ENCODE assay signal across 8 cellular contexts in the genomic region with DNA sequence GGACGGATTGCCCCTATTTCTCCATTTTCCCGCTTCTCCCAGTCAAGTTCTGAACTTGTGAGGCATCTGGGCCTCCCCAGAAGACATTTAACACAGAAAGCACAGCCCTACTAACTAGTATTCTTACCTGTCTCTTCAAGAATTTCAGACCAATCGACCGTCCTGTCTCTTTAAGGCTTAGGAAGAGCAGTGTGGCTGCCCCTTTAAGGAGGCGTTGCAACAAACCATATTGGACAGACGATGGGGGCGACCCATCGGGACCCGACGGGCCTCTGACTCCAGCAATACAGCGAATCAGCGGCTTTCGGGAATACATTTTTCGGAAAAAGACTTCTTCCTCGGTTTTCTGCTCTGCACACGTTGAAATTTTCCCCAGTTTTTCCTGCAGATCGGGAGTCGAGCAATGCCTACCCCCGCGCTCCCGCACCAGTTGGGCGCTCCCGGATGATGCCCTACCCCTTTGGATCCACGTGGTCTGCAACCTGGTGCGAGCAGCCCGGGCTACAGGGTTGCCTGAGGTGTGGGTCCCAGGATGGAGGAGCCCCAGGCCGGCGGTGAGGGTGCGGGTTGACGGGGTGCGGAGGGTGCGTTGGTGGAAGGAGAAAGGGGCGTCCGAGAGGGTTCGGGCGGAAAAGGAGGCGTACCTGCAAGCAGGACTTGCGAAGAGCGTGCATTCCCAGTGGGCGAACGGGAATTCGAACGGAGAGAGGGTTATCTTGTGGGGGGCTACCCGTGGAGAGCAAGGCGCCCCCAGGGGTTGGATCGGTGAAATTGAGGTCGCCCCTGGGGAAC. TPM values are rescaled to one million over a fixed set of nuclear protein-coding genes. Genes with fewer than 3 reads are reported as not detected.
DNase-seq lines count a peak whose midpoint lies in the region; ATAC-seq and TF ChIP-seq lines count a peak whose summit lies in the region.

A gene with protein sequence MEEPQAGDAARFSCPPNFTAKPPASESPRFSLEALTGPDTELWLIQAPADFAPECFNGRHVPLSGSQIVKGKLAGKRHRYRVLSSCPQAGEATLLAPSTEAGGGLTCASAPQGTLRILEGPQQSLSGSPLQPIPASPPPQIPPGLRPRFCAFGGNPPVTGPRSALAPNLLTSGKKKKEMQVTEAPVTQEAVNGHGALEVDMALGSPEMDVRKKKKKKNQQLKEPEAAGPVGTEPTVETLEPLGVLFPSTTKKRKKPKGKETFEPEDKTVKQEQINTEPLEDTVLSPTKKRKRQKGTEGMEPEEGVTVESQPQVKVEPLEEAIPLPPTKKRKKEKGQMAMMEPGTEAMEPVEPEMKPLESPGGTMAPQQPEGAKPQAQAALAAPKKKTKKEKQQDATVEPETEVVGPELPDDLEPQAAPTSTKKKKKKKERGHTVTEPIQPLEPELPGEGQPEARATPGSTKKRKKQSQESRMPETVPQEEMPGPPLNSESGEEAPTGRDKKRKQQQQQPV (plus strand): TSS at position 480 of the 792 bp plus-strand sequence. CDS start 53 bp downstream, at position 533.

- ATAC-seq in GM21825 (IDR thresholded peaks at IDR 0.05; ENCODE audit: unreplicated experiment): peak; percentile 48
- ATAC-seq in activated T-helper 17 cell treated with anti-CD3 and anti-CD28 coated beads, Interleukin-2, amount 50 U/mL, for 72 hours (replicated peaks): peak; percentile 81
- ATAC-seq in naive thymus-derived CD8-positive, alpha-beta T cell: peak; percentile 78 to 82
- peak; percentile 81 to 83 for ATAC-seq in stimulated activated naive B cell treated with anti-CD40 and anti-IgM and Interleukin-4, amounts not matched to agents 10 μg/mL and 1 μg/mL and 100 μg/mL, for 72 hours (replicated peaks)

- H3K4me1 ChIP-seq in DOHH2 (ENCODE audit: control insufficient read depth, low read length): peaks cover 52% of the 10 kb centered on the region
- peaks cover 8% of the 10 kb centered on the region for H3K4me1 ChIP-seq in fibroblast of lung (ENCODE audit: control insufficient read depth, extremely low read depth, insufficient read depth, low read length)

- H3F3A ChIP-seq in DOHH2 (ENCODE audit: control insufficient read depth, insufficient read depth): peaks cover 12% of the 10 kb centered on the region; the same call in 1 of the 2 replicates

- H3K27ac ChIP-seq in DOHH2 (ENCODE audit: low read depth, low read length) (peak within 1 kb of the TSS; percentile 83), fibroblast of lung (ENCODE audit: insufficient read depth, low read length) (peak within 1 kb of the TSS; percentile 98)

- H3K4me2 ChIP-seq in DOHH2 (ENCODE audit: low read length) (peak within 1 kb of the TSS; percentile 91), fibroblast of lung (ENCODE audit: extremely low read depth, insufficient read depth, low read length) (peak within 1 kb of the TSS; percentile 98)

- peak; percentile 22 for TF ChIP-seq CTCF in DOHH2 (IDR thresholded peaks at IDR 0.05; ENCODE audit: low read depth, low read length, poor library complexity, severe bottlenecking)
- TF ChIP-seq CTCF in fibroblast of lung (conservative IDR thresholded peaks at IDR 0.05 in 1 of 2, IDR thresholded peaks at IDR 0.05 in 1 of 2; ENCODE audit: low read depth in 1 of 2, low read length in 2 of 2): no peak

- peak within 1 kb of the TSS; percentile 92 for H2AFZ ChIP-seq in fibroblast of lung (ENCODE audit: low read length)

- H4K20me1 ChIP-seq in DOHH2 (ENCODE audit: control insufficient read depth, insufficient read depth, low read depth, low read length) (no peaks in the 10 kb centered on the region), fibroblast of lung (ENCODE audit: control insufficient read depth, extremely low read depth, insufficient read depth, low read length) (no peaks in the 10 kb centered on the region)

- peaks cover 27% of the 10 kb centered on the region for H3K36me3 ChIP-seq in DOHH2 (ENCODE audit: control insufficient read depth, low read length)
- H3K36me3 ChIP-seq in fibroblast of lung (ENCODE audit: control insufficient read depth, insufficient read depth, low read length): no peaks in the 10 kb centered on the region

- peaks cover 12% of the 10 kb centered on the region for H3K27me3 ChIP-seq in DOHH2 (ENCODE audit: control insufficient read depth, low read length)
- no peaks in the 10 kb centered on the region for H3K27me3 ChIP-seq in fibroblast of lung (ENCODE audit: control insufficient read depth, insufficient read depth, low read length)

- H3K27me3 Mint-ChIP-seq in activated T-helper 17 cell treated with anti-CD3 and anti-CD28 coated beads, Interleukin-2, amount 50 U/mL, for 72 hours: peaks cover 18% of the 10 kb centered on the region
- peaks cover 12 to 39% (median 21%) of the 10 kb centered on the region in 5 donors for H3K27me3 Mint-ChIP-seq in naive thymus-derived CD8-positive, alpha-beta T cell
- H3K27me3 Mint-ChIP-seq in stimulated activated naive B cell treated with anti-CD40 and anti-IgM and Interleukin-4, amounts not matched to agents 10 μg/mL and 1 μg/mL and 100 μg/mL, for 72 hours: peaks cover 22 to 27% of the 10 kb centered on the region in 2 donors

- H3K9me2 ChIP-seq in DOHH2 (replicated peaks; ENCODE audit: control insufficient read depth, low read length): no peaks in the 10 kb centered on the region

- peak within 1 kb of the TSS; percentile 90 for H3K9ac ChIP-seq in fibroblast of lung (ENCODE audit: insufficient read depth, low read length)

- POLR2A ChIA-PET in naive thymus-derived CD8-positive, alpha-beta T cell (lab: Charles Lee): interaction anchor here (0.6 to 1.2 kb wide), 4 partner anchors 8 to 451 kb away, joined by 3 to 7 read pairs (median 4); a partner anchor contains a TSS

- DNase-seq in LHCN-M2 (ENCODE audit: low read depth) (peak; percentile 79), RPMI8226 (peak; percentile 84), fibroblast of lung (ENCODE audit: low read depth in 2 of 2) (peak; percentile 79 to 86)
- peak; percentile 54 to 89 (median 69) for DNase-seq in naive thymus-derived CD8-positive, alpha-beta T cell
- DNase-seq in stimulated activated naive B cell treated with anti-CD40 and anti-IgM and Interleukin-4, amounts not matched to agents 10 μg/mL and 1 μg/mL and 100 μg/mL, for 72 hours: peak; percentile 78

- peaks cover 24% of the 10 kb centered on the region for H3K4me1 Mint-ChIP-seq in activated T-helper 17 cell treated with anti-CD3 and anti-CD28 coated beads, Interleukin-2, amount 50 U/mL, for 72 hours
- peaks cover 23 to 52% (median 46%) of the 10 kb centered on the region in 4 donors for H3K4me1 Mint-ChIP-seq in naive thymus-derived CD8-positive, alpha-beta T cell
- H3K4me1 Mint-ChIP-seq in stimulated activated naive B cell treated with anti-CD40 and anti-IgM and Interleukin-4, amounts not matched to agents 10 μg/mL and 1 μg/mL and 100 μg/mL, for 72 hours: peaks cover 40 to 64% of the 10 kb centered on the region in 2 donors

- no peaks in the 10 kb centered on the region for H3K9me3 Mint-ChIP-seq in activated T-helper 17 cell treated with anti-CD3 and anti-CD28 coated beads, Interleukin-2, amount 50 U/mL, for 72 hours
- H3K9me3 Mint-ChIP-seq in naive thymus-derived CD8-positive, alpha-beta T cell: no peaks in the 10 kb centered on the region
- no peaks in the 10 kb centered on the region for H3K9me3 Mint-ChIP-seq in stimulated activated naive B cell treated with anti-CD40 and anti-IgM and Interleukin-4, amounts not matched to agents 10 μg/mL and 1 μg/mL and 100 μg/mL, for 72 hours

- H3K79me2 ChIP-seq in DOHH2 (ENCODE audit: control insufficient read depth, low read length): peaks cover 31% of the 10 kb centered on the region
- peaks cover 6% of the 10 kb centered on the region for H3K79me2 ChIP-seq in fibroblast of lung (ENCODE audit: control insufficient read depth, insufficient read depth, low read length)

- peaks cover 63% of the 10 kb centered on the region for H3K36me3 Mint-ChIP-seq in activated T-helper 17 cell treated with anti-CD3 and anti-CD28 coated beads, Interleukin-2, amount 50 U/mL, for 72 hours (ENCODE audit: low read depth)
- H3K36me3 Mint-ChIP-seq in naive thymus-derived CD8-positive, alpha-beta T cell: peaks cover 0 to 7% (median 0%) of the 10 kb centered on the region in 3 donors
- H3K36me3 Mint-ChIP-seq in stimulated activated naive B cell treated with anti-CD40 and anti-IgM and Interleukin-4, amounts not matched to agents 10 μg/mL and 1 μg/mL and 100 μg/mL, for 72 hours: peaks cover 14 to 24% of the 10 kb centered on the region in 2 donors

- H3K9me3 ChIP-seq in DOHH2 (ENCODE audit: control insufficient read depth, insufficient read depth, low read length) (no peaks in the 10 kb centered on the region), fibroblast of lung (ENCODE audit: control insufficient read depth, insufficient read depth, low read depth, low read length) (no peaks in the 10 kb centered on the region)

- H3K4me3 Mint-ChIP-seq in activated T-helper 17 cell treated with anti-CD3 and anti-CD28 coated beads, Interleukin-2, amount 50 U/mL, for 72 hours: peak within 1 kb of the TSS; percentile 91
- H3K4me3 Mint-ChIP-seq in naive thymus-derived CD8-positive, alpha-beta T cell: peak within 1 kb of the TSS; percentile 92 to 100 (median 94)
- peak within 1 kb of the TSS; percentile 90 for H3K4me3 Mint-ChIP-seq in stimulated activated naive B cell treated with anti-CD40 and anti-IgM and Interleukin-4, amounts not matched to agents 10 μg/mL and 1 μg/mL and 100 μg/mL, for 72 hours

- H3K4me3 ChIP-seq in DOHH2 (ENCODE audit: low read length) (peak within 1 kb of the TSS; percentile 95), fibroblast of lung (replicated peaks in 1 of 4; ENCODE audit: control extremely low read depth in 1 of 4, insufficient read depth in 1 of 4, low read depth in 3 of 4, low read length in 4 of 4) (peak within 1 kb of the TSS; percentile 68 to 96 (median 94))

- H3K27ac Mint-ChIP-seq in activated T-helper 17 cell treated with anti-CD3 and anti-CD28 coated beads, Interleukin-2, amount 50 U/mL, for 72 hours: peak within 1 kb of the TSS; percentile 97
- H3K27ac Mint-ChIP-seq in naive thymus-derived CD8-positive, alpha-beta T cell: peak within 1 kb of the TSS; percentile 86 to 98 (median 96)
- peak within 1 kb of the TSS; percentile 98 for H3K27ac Mint-ChIP-seq in stimulated activated naive B cell treated with anti-CD40 and anti-IgM and Interleukin-4, amounts not matched to agents 10 μg/mL and 1 μg/mL and 100 μg/mL, for 72 hours

RNA-seq across cellular contexts. Expression of the gene that starts here (rescaled TPM):
- total RNA-seq in LHCN-M2 (2014; rRNA removed) (21.4 and 24.6 TPM in 2 replicates), fibroblast of lung (3.6 and 5.4 TPM in 2 replicates)
- polyA plus RNA-seq in LHCN-M2 (2012): 10.0 TPM
- total RNA-seq in activated T-helper 17 cell treated with anti-CD3 and anti-CD28 coated beads, Interleukin-2, amount 50 U/mL, for 72 hours: 10 to 100 TPM; 11.2 to 23.6 TPM
- polyA plus RNA-seq in fibroblast of lung: 4.7 and 5.3 TPM in 2 replicates
- polyA plus RNA-seq in fibroblast of lung (2012): 3.5 and 4.3 TPM in 2 replicates
- polyA minus RNA-seq in fibroblast of lung (ENCODE audit: low replicate concordance): 5.8 and 7.2 TPM in 2 replicates
- total RNA-seq in naive thymus-derived CD8-positive, alpha-beta T cell: 1 to 10 TPM; 3.3 to 3.4 TPM
- polyA plus RNA-seq in naive thymus-derived CD8-positive, alpha-beta T cell: 1 to 10 TPM; 2.4 to 7.4 (median 4.4) TPM

Comparison
In these comparisons a context has a peak if more than half of its experiments do, and no peak if none do; other contexts are left out.
1. Peak in every context shown above with its lines: DNase-seq, ATAC-seq, H3K4me3 ChIP-seq and H3K27ac ChIP-seq.